ENCODE assay signal across 3 cellular contexts in the genomic region with DNA sequence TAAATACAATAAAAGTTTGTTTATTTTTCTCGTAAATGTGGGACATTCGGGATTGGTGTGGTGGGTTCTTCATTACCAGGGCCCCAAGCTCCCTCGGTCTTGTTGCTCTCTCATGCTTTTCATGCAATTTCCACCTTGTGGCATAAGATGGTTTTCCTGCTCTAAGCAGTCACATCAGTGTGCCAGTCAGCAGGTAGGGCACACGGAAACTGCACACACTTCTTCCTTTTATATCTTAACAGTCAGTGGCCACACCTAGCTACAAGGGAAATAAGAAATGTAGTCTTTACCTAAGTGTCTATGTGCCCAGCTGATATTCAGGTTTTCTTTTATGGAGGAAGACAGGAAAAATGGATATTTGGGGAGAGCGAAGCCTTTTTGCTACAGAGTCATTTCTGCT.
TF ChIP-seq lines count a peak whose summit lies in the region.

No MANE protein-coding gene starts in this region.

TF ChIP-seq in GM12891, 5 proteins besides CTCF, POLR2A, EP300 and RAD21:
- TF ChIP-seq PAX5 (IDR thresholded peaks at IDR 0.05; ENCODE audit: insufficient read depth, low read length, severe bottlenecking) (no peak), TAF1 (IDR thresholded peaks at IDR 0.05; ENCODE audit: low read depth, low read length) (no peak), POU2F2 (IDR thresholded peaks at IDR 0.05; ENCODE audit: low read depth, low read length) (no peak), POLR2AphosphoS5 (IDR thresholded peaks at IDR 0.05; ENCODE audit: low read depth, low read length) (no peak), SPI1 (IDR thresholded peaks at IDR 0.05; ENCODE audit: low read depth, low read length) (no peak)

TF ChIP-seq in GM12878, 131 proteins besides CTCF, POLR2A, EP300 and RAD21:
- TF ChIP-seq PRDM15 (CRISPR knock-in tag; IDR thresholded peaks at IDR 0.05) (no peak), ZNF274 (IDR thresholded peaks at IDR 0.05; ENCODE audit: insufficient read depth, insufficient read length) (no peak), NRF1 (conservative IDR thresholded peaks at IDR 0.05; ENCODE audit: low read depth, low read length) (no peak), CBFB (IDR thresholded peaks at IDR 0.05; ENCODE audit: low read depth) (no peak), SRF (IDR thresholded peaks at IDR 0.05; ENCODE audit: low read depth in 2 of 2, low read length in 2 of 2) (no peak), FOXM1 (IDR thresholded peaks at IDR 0.05; ENCODE audit: low read depth, low read length) (no peak), BACH1 (IDR thresholded peaks at IDR 0.05; ENCODE audit: borderline replicate concordance) (no peak), DPF2 (IDR thresholded peaks at IDR 0.05) (no peak)
TF ChIP-seq in GM12878: peak in this region for 0.

TF ChIP-seq in SK-N-SH, 30 proteins besides CTCF, POLR2A, EP300 and RAD21:
- no peak for TF ChIP-seq TEAD4 (IDR thresholded peaks at IDR 0.05; ENCODE audit: borderline replicate concordance, insufficient read depth)
- TF ChIP-seq NRF1 (IDR thresholded peaks at IDR 0.05; ENCODE audit: low read depth, low read length), result no peak
- TF ChIP-seq ZBTB33 (IDR thresholded peaks at IDR 0.05; ENCODE audit: borderline replicate concordance, low read depth), result no peak
- no peak for TF ChIP-seq POLR2AphosphoS5 (IDR thresholded peaks at IDR 0.05; ENCODE audit: low read depth, low read length)
- no peak for TF ChIP-seq NFIC (IDR thresholded peaks at IDR 0.05; ENCODE audit: borderline replicate concordance)
- TF ChIP-seq MEF2A (IDR thresholded peaks at IDR 0.05; ENCODE audit: borderline replicate concordance, low read depth), result no peak
- no peak for TF ChIP-seq TCF12 (IDR thresholded peaks at IDR 0.05)
- TF ChIP-seq, protein P1, sequence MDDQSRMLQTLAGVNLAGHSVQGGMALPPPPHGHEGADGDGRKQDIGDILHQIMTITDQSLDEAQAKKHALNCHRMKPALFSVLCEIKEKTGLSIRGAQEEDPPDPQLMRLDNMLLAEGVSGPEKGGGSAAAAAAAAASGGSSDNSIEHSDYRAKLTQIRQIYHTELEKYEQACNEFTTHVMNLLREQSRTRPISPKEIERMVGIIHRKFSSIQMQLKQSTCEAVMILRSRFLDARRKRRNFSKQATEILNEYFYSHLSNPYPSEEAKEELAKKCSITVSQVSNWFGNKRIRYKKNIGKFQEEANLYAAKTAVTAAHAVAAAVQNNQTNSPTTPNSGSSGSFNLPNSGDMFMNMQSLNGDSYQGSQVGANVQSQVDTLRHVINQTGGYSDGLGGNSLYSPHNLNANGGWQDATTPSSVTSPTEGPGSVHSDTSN (IDR thresholded peaks at IDR 0.05), result no peak
- no peak for TF ChIP-seq FOXM1 (IDR thresholded peaks at IDR 0.05; ENCODE audit: low read depth)
- TF ChIP-seq MXI1 (IDR thresholded peaks at IDR 0.05; ENCODE audit: low read depth, low read length), result no peak
